ENCODE assay signal across 8 cellular contexts in genomic region chr20:31494131-31494530, GRCh38. TPM values are rescaled to one million over a fixed set of nuclear protein-coding genes. Genes with fewer than 3 reads are reported as not detected.
DNase-seq lines count a peak whose midpoint lies in the region; TF ChIP-seq lines count a peak whose summit lies in the region.
"Had no signal": no experiment of that assay in that cellular context is flagged by ENCODE, and none has a peak within 500 bp of the region (broad histone marks: within the 10 kb centered on the region; RNA-seq: fewer than 3 reads in every experiment).

No MANE protein-coding gene starts in this region.

- CTCF ChIA-PET in MCF 10A (lab: Yijun Ruan, JAX), result interaction anchor here (1.0 to 18.2 kb wide), 3 partner anchors 9 to 54 kb away, joined by 3 to 225 read pairs (median 11); no protein-coding TSS in a partner anchor

- H3K27ac Mint-ChIP-seq in MCF 10A (ENCODE audit: low read depth, unreplicated experiment) (no peak overlapping the region), type B pancreatic cell (no peak overlapping the region)
- H3K27ac Mint-ChIP-seq: activated B cell treated with CpG ODN at 0.5 μM for 24 hours had no signal

- H3K4me3 Mint-ChIP-seq in MCF 10A (ENCODE audit: unreplicated experiment), result no peak overlapping the region
- no peak overlapping the region for H3K4me3 Mint-ChIP-seq in type B pancreatic cell
- H3K4me3 Mint-ChIP-seq: activated B cell treated with CpG ODN at 0.5 μM for 24 hours had no signal

- H3K27me3 Mint-ChIP-seq in MCF 10A (ENCODE audit: insufficient read depth, unreplicated experiment) (peaks cover 24% of the 10 kb centered on the region), type B pancreatic cell (peaks cover 21% of the 10 kb centered on the region)

- H3K36me3 ChIP-seq in breast epithelium, result no peaks in the 10 kb centered on the region
- H3K36me3 ChIP-seq: gastrocnemius medialis had no signal

- POLR2A ChIA-PET in MCF 10A (lab: Yijun Ruan, JAX), result no interaction called here

- H3K4me3 ChIP-seq in breast epithelium (no peak overlapping the region), cardiac fibroblast (replicated peaks in 1 of 2; ENCODE audit: low read depth in 2 of 2, low read length in 2 of 2) (no peak overlapping the region)
- H3K4me3 ChIP-seq: gastrocnemius medialis had no signal

- DNase-seq in MCF 10A (ENCODE audit: unreplicated experiment) (peak; percentile 62), breast epithelium (ENCODE audit: low spot score in 2 of 2) (no peak), cardiac fibroblast (ENCODE audit: low read depth in 2 of 2) (peak; percentile 61 to 74), type B pancreatic cell (ENCODE audit: extremely low spot score, unreplicated experiment) (no peak), DMS153 (lab: John Stamatoyannopoulos, UW) (no peak)
- DNase-seq in NK-92 treated with Interleukin-12 subunit alpha and Interleukin-12 subunit beta, amount 100 ng/mL, for 24 hours (lab: John Stamatoyannopoulos, UW), result no peak
- DNase-seq: activated B cell treated with CpG ODN at 0.5 μM for 24 hours, gastrocnemius medialis had no signal

- peaks cover 5% of the 10 kb centered on the region for H3K36me3 Mint-ChIP-seq in MCF 10A (ENCODE audit: insufficient read depth, unreplicated experiment)
- H3K36me3 Mint-ChIP-seq in type B pancreatic cell, result no peaks in the 10 kb centered on the region

- no peak for TF ChIP-seq POLR2A in breast epithelium (IDR thresholded peaks at IDR 0.05)

- H3K27me3 ChIP-seq in breast epithelium, result no peaks in the 10 kb centered on the region

- no peaks in the 10 kb centered on the region for H3K4me1 ChIP-seq in breast epithelium

- H3K9me3 ChIP-seq in breast epithelium, result no peaks in the 10 kb centered on the region
- H3K9me3 ChIP-seq: gastrocnemius medialis had no signal

- TF ChIP-seq CTCF in MCF 10A (IDR thresholded peaks at IDR 0.05; ENCODE audit: unreplicated experiment), result peak; percentile 18
- TF ChIP-seq CTCF in breast epithelium (IDR thresholded peaks at IDR 0.05), result peak in 1 of 3 donors; percentile 16
- peak; percentile 72 for TF ChIP-seq CTCF in cardiac fibroblast (IDR thresholded peaks at IDR 0.05; ENCODE audit: low read depth, low read length)
- TF ChIP-seq CTCF in type B pancreatic cell (conservative IDR thresholded peaks at IDR 0.05), result peak; percentile 68

- no peaks in the 10 kb centered on the region for H3K9me3 Mint-ChIP-seq in MCF 10A (ENCODE audit: unreplicated experiment)
- H3K9me3 Mint-ChIP-seq in type B pancreatic cell, result no peaks in the 10 kb centered on the region
- H3K9me3 Mint-ChIP-seq: activated B cell treated with CpG ODN at 0.5 μM for 24 hours had no signal

- no TSS peak for BruUV-seq in MCF 10A (replicated peaks; lab: Mats Ljungman, UMichigan)

- no peaks in the 10 kb centered on the region for H3K4me1 Mint-ChIP-seq in MCF 10A (ENCODE audit: insufficient read depth, unreplicated experiment)
- H3K4me1 Mint-ChIP-seq in type B pancreatic cell (ENCODE audit: unreplicated experiment), result peaks cover 3% of the 10 kb centered on the region
- H3K4me1 Mint-ChIP-seq: activated B cell treated with CpG ODN at 0.5 μM for 24 hours had no signal

- intact Hi-C loops in MCF 10A (cut with micrococcal nuclease), result no loop called here
- intact Hi-C loops in breast epithelium (cut with DNase I; ENCODE audit: low total_unique reads), result no loop called here

- no peak overlapping the region for H3K27ac ChIP-seq in breast epithelium

RNA-seq across cellular contexts. Expression of gene REM1, which starts 19.0 kb away (rescaled TPM):
- total RNA-seq in MCF 10A (2022) (not detected in 2 replicates), breast epithelium (1 to 10 TPM; 3.2 to 3.9 (median 3.4) TPM), type B pancreatic cell (ENCODE audit: low replicate concordance) (not detected in 2 replicates)
- total RNA-seq: activated B cell treated with CpG ODN at 0.5 μM for 24 hours had no signal

RNA-seq across cellular contexts. Expression of gene DEFB124, which starts 19.2 kb away (rescaled TPM):
- total RNA-seq in MCF 10A (2022) (not detected in 2 replicates), breast epithelium (not detected), type B pancreatic cell (ENCODE audit: low replicate concordance) (not detected in 2 replicates)
- total RNA-seq: activated B cell treated with CpG ODN at 0.5 μM for 24 hours, gastrocnemius medialis had no signal

RNA-seq across cellular contexts. Expression of gene HM13, which starts 20.1 kb away (rescaled TPM):
- total RNA-seq in MCF 10A (2022) (276 and 338 TPM in 2 replicates), breast epithelium (10 to 100 TPM; 44.2 to 73.7 (median 53.1) TPM), type B pancreatic cell (ENCODE audit: low replicate concordance) (246 and 281 TPM in 2 replicates)

RNA-seq across cellular contexts. Expression of gene DEFB123, which starts 53.7 kb away (rescaled TPM):
- total RNA-seq in MCF 10A (2022) (not detected in 2 replicates), breast epithelium (not detected), type B pancreatic cell (ENCODE audit: low replicate concordance) (not detected in 2 replicates)
- total RNA-seq: activated B cell treated with CpG ODN at 0.5 μM for 24 hours, gastrocnemius medialis had no signal

Comparison
In these comparisons a context has a peak if more than half of its experiments do, and no peak if none do; other contexts are left out.
1. DNase-seq: peak in MCF 10A (single experiment) and cardiac fibroblast (2 of 2); none in breast epithelium (0 of 2), type B pancreatic cell (single experiment), DMS153 (single experiment) and NK-92 treated with Interleukin-12 subunit alpha and Interleukin-12 subunit beta, amount 100 ng/mL, for 24 hours (single experiment).